ENCODE assay signal across 17 cellular contexts in the genomic region with DNA sequence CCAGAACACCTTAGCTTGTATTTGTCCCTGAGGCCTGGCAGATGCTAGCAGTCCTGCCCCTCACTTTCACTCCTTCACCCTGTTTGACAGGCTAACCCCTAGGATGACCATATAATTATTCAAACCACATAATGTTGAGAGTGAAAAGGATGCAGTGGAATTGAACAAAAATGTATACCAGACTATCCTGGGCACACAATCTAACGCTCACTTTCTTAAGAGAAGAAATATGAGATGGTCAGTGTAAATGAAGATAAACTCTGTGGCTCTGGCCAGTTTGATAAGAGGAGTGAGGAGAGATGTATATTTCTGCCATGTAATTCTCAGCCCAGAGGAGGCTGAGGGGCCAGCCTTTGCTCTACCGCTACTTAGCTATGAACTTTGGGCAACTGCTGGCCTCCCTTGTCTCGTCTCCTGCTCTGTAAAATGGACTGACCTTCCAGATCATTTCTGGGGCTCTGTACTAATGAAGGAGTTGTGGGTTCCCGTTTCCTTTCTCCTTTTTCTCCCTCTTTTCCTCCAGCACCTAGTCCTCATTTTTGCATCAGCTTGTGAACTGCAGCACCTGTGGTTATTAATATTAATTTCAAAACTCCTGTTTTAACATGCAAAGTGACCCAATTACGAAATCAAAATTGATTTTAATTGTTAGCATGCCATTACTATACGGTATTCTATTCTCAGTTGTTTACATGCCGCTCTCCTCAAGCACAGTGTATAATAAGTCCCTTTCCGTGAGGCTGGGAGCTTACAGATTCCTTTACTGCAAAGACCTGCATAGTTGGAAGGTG.
"Had no signal": no experiment of that assay in that cellular context is flagged by ENCODE, and none has a peak within 500 bp of the region (broad histone marks: within the 10 kb centered on the region; RNA-seq: fewer than 3 reads in every experiment).

No MANE protein-coding gene starts in this region.

- DNase-seq: cortex of kidney; effector CD8-positive, alpha-beta T cell; immature natural killer cell; kidney; left cardiac atrium; left ventricle myocardium inferior; lower lobe of right lung; mesendoderm; naive thymus-derived CD4-positive, alpha-beta T cell; psoas muscle; retina; right lobe of liver; stimulated activated CD4-positive, alpha-beta T cell treated with anti-CD3 and anti-CD28 coated beads, Interleukin-4, amount 100 ng/mL, for 1 hour; thyroid gland had no signal

- H3K4me1 ChIP-seq: left ventricle myocardium inferior, lower lobe of right lung, right lobe of liver had no signal

- H3K36me3 ChIP-seq: gastroesophageal sphincter, left ventricle myocardium inferior, lower lobe of right lung, neutrophil, right lobe of liver, thyroid gland had no signal

- H3K27me3 ChIP-seq: right lobe of liver, thyroid gland had no signal

- H3K9me3 ChIP-seq: gastroesophageal sphincter, left ventricle myocardium inferior, lower lobe of right lung, neutrophil, psoas muscle, right lobe of liver, thyroid gland had no signal

- H3K27ac ChIP-seq: left ventricle myocardium inferior, lower lobe of right lung, neutrophil, psoas muscle, right lobe of liver, thyroid gland had no signal

- H3K4me3 ChIP-seq: dorsolateral prefrontal cortex, gastroesophageal sphincter, left ventricle myocardium inferior, lower lobe of right lung, psoas muscle, right lobe of liver, thyroid gland had no signal
